In the genomic region with DNA sequence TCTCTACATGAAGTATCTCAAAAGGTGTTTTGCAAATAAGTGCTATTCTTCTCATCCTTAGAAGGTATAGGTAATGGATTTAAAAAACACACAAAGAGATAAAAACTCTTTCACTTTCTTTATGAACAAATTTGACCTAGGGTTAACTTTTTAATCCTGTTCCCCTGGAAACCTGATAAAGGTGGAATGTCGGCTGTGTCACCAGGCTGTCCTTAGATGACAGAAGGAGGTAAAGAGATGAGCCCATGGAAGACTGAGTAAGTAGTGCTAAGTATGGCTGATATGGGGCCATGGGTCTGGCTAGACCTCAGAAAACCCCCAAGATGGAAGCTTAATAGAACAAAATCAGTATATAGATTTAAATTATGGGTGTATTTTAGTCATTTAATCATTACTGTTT, we compare ENCODE assay signal across 29 cellular contexts.
"Had no signal": no experiment of that assay in that cellular context is flagged by ENCODE, and none has a peak within 500 bp of the region (broad histone marks: within the 10 kb centered on the region; RNA-seq: fewer than 3 reads in every experiment).

No MANE protein-coding gene starts in this region.

- H3K36me3 ChIP-seq: stomach, suprapubic skin, thoracic aorta, thyroid gland, tibial artery, tibial nerve, transverse colon, upper lobe of left lung, upper lobe of right lung, uterus, vagina had no signal

- ATAC-seq: stimulated activated effector memory CD8-positive, alpha-beta T cell treated with anti-CD3 and anti-CD28 coated beads, Interleukin-12 subunit alpha, Interleukin-12 subunit beta, amount 100 ng/mL, for 72 hours; stimulated activated memory B cell treated with anti-CD40 and anti-IgM and Interleukin-4, amounts not matched to agents 10 μg/mL and 1 μg/mL and 100 μg/mL, for 72 hours; stimulated activated naive B cell treated with anti-CD40 and anti-IgM and Interleukin-4, amounts not matched to agents 10 μg/mL and 1 μg/mL and 100 μg/mL, for 72 hours; stimulated activated naive CD8-positive, alpha-beta T cell treated with anti-CD3 and anti-CD28 coated beads, Interleukin-15, amount 100 ng/mL, for 72 hours; stimulated activated naive CD8-positive, alpha-beta T cell treated with anti-CD3 and anti-CD28 coated beads, Interleukin-15, Interleukin-2, amounts not matched to agents 100 U/mL and 50 U/mL, for 24 hours; upper lobe of right lung had no signal

- H3K36me3 Mint-ChIP-seq: stimulated activated effector memory CD8-positive, alpha-beta T cell treated with anti-CD3 and anti-CD28 coated beads, Interleukin-12 subunit alpha, Interleukin-12 subunit beta, amount 100 ng/mL, for 72 hours; stimulated activated memory B cell treated with anti-CD40 and anti-IgM and Interleukin-4, amounts not matched to agents 10 μg/mL and 1 μg/mL and 100 μg/mL, for 72 hours; type B pancreatic cell had no signal

- H3K4me3 ChIP-seq: stomach, suprapubic skin, testis, thoracic aorta, thyroid gland, tibial artery, tibial nerve, transverse colon, upper lobe of left lung, upper lobe of right lung, uterus, vagina had no signal

- H3K4me1 Mint-ChIP-seq: stimulated activated effector memory CD8-positive, alpha-beta T cell treated with anti-CD3 and anti-CD28 coated beads, Interleukin-12 subunit alpha, Interleukin-12 subunit beta, amount 100 ng/mL, for 72 hours; stimulated activated memory B cell treated with anti-CD40 and anti-IgM and Interleukin-4, amounts not matched to agents 10 μg/mL and 1 μg/mL and 100 μg/mL, for 72 hours; stimulated activated naive B cell treated with anti-CD40 and anti-IgM and Interleukin-4, amounts not matched to agents 10 μg/mL and 1 μg/mL and 100 μg/mL, for 72 hours; stimulated activated naive CD8-positive, alpha-beta T cell treated with anti-CD3 and anti-CD28 coated beads, Interleukin-15, amount 100 ng/mL, for 72 hours had no signal

- H3K27me3 ChIP-seq: testis, thyroid gland, tibial nerve, upper lobe of left lung, uterus, vagina had no signal

- FAIRE-seq: urothelium cell line had no signal

- DNase-seq: stimulated activated CD4-positive, alpha-beta T cell treated with anti-CD3 and anti-CD28 coated beads, Interleukin-2, amount 100 ng/mL, for 48 hours; stimulated activated CD4-positive, alpha-beta T cell treated with anti-CD3 and anti-CD28 coated beads, Interleukin-4, amount 100 ng/mL, for 1 hour; stimulated activated CD4-positive, alpha-beta T cell treated with anti-CD3 and anti-CD28 coated beads, Interleukin-4, amount 100 ng/mL, for 24 hours; stimulated activated CD4-positive, alpha-beta T cell treated with anti-CD3 and anti-CD28 coated beads, Interleukin-4, amount 100 ng/mL, for 4 hours; stimulated activated CD8-positive, alpha-beta memory T cell treated with anti-CD3 and anti-CD28 coated beads, Interleukin-4, amount 100 ng/mL, for 48 hours; stimulated activated naive B cell treated with anti-CD40 and anti-IgM and Interleukin-4, amounts not matched to agents 10 μg/mL and 1 μg/mL and 100 μg/mL, for 72 hours; stimulated activated naive CD4-positive, alpha-beta T cell; stimulated activated naive CD4-positive, alpha-beta T cell treated with Interleukin-2 at 50 U/mL for 16 hours; stimulated activated naive CD8-positive, alpha-beta T cell treated with anti-CD3 and anti-CD28 coated beads, Interleukin-15, amount 100 ng/mL, for 72 hours; stimulated activated naive CD8-positive, alpha-beta T cell treated with anti-CD3 and anti-CD28 coated beads, Interleukin-15, Interleukin-2, amounts not matched to agents 100 U/mL and 50 U/mL, for 24 hours; stomach; substantia nigra; testis; thyroid gland; tibial artery; transverse colon; trophoblast cell; upper lobe of left lung; upper lobe of right lung; uterus had no signal

- H3K9me3 ChIP-seq: testis, thyroid gland, uterus, vagina had no signal

- H3K4me1 ChIP-seq: stomach, suprapubic skin, testis, thyroid gland, tibial artery, tibial nerve, transverse colon, upper lobe of left lung, upper lobe of right lung, uterus had no signal

- H3K27ac ChIP-seq: stomach, suprapubic skin, testis, thoracic aorta, thyroid gland, tibial artery, tibial nerve, transverse colon, upper lobe of left lung, upper lobe of right lung, uterus, vagina had no signal

- H3K4me3 Mint-ChIP-seq: stimulated activated effector memory CD8-positive, alpha-beta T cell treated with anti-CD3 and anti-CD28 coated beads, Interleukin-12 subunit alpha, Interleukin-12 subunit beta, amount 100 ng/mL, for 72 hours; stimulated activated memory B cell treated with anti-CD40 and anti-IgM and Interleukin-4, amounts not matched to agents 10 μg/mL and 1 μg/mL and 100 μg/mL, for 72 hours; stimulated activated naive B cell treated with anti-CD40 and anti-IgM and Interleukin-4, amounts not matched to agents 10 μg/mL and 1 μg/mL and 100 μg/mL, for 72 hours; stimulated activated naive CD8-positive, alpha-beta T cell treated with anti-CD3 and anti-CD28 coated beads, Interleukin-15, amount 100 ng/mL, for 72 hours; stimulated activated naive CD8-positive, alpha-beta T cell treated with anti-CD3 and anti-CD28 coated beads, Interleukin-15, Interleukin-2, amounts not matched to agents 100 ng/mL and 50 ng/mL, for 24 hours; type B pancreatic cell had no signal

- H3K27ac Mint-ChIP-seq: stimulated activated effector memory CD8-positive, alpha-beta T cell treated with anti-CD3 and anti-CD28 coated beads, Interleukin-12 subunit alpha, Interleukin-12 subunit beta, amount 100 ng/mL, for 72 hours; stimulated activated memory B cell treated with anti-CD40 and anti-IgM and Interleukin-4, amounts not matched to agents 10 μg/mL and 1 μg/mL and 100 μg/mL, for 72 hours; stimulated activated naive B cell treated with anti-CD40 and anti-IgM and Interleukin-4, amounts not matched to agents 10 μg/mL and 1 μg/mL and 100 μg/mL, for 72 hours; stimulated activated naive CD8-positive, alpha-beta T cell treated with anti-CD3 and anti-CD28 coated beads, Interleukin-15, amount 100 ng/mL, for 72 hours; stimulated activated naive CD8-positive, alpha-beta T cell treated with anti-CD3 and anti-CD28 coated beads, Interleukin-15, Interleukin-2, amounts not matched to agents 100 ng/mL and 50 ng/mL, for 24 hours; type B pancreatic cell had no signal
